ENCODE assay signal across 8 cellular contexts in genomic region chr20:50110141-50111047, GRCh38. TPM values are rescaled to one million over a fixed set of nuclear protein-coding genes. Genes with fewer than 3 reads are reported as not detected.
DNase-seq lines count a peak whose midpoint lies in the region; ATAC-seq, FAIRE-seq and TF ChIP-seq lines count a peak whose summit lies in the region.

No MANE protein-coding gene starts in this region.

- H3K27ac Mint-ChIP-seq in Calu3 (ENCODE audit: unreplicated experiment): peak overlapping the region; percentile 0
- peak overlapping the region; percentile 49 to 98 (median 93) for H3K27ac Mint-ChIP-seq in naive B cell

- peak overlapping the region; percentile 88 for H3K4me2 ChIP-seq in OCI-LY1 (ENCODE audit: low read length)

- H3K36me3 Mint-ChIP-seq in Calu3 (ENCODE audit: insufficient read depth, unreplicated experiment) (peaks cover 30% of the 10 kb centered on the region), naive B cell (no peaks in the 10 kb centered on the region)

- peak overlapping the region; percentile 47 for H3K27ac ChIP-seq in OCI-LY1 (ENCODE audit: low read depth, low read length, poor library complexity, severe bottlenecking)

- peaks cover 73% of the 10 kb centered on the region for H3K79me2 ChIP-seq in OCI-LY1 (ENCODE audit: insufficient read depth, low read length)

- H3K9me3 Mint-ChIP-seq in Calu3 (ENCODE audit: low read depth, unreplicated experiment) (no peaks in the 10 kb centered on the region), naive B cell (no peaks in the 10 kb centered on the region)

- H3K9ac ChIP-seq in OCI-LY1 (ENCODE audit: low read length): no peak overlapping the region

- no peaks in the 10 kb centered on the region for H3F3A ChIP-seq in OCI-LY1 (ENCODE audit: insufficient read depth, low read length)

- no peaks in the 10 kb centered on the region for H4K20me1 ChIP-seq in OCI-LY1 (ENCODE audit: insufficient read depth, low read length)

- FAIRE-seq in bronchial epithelial cell (lab: Jason Lieb, UNC): no peak

- TF ChIP-seq CTCF in Calu3 (IDR thresholded peaks at IDR 0.05; ENCODE audit: unreplicated experiment) (no peak), OCI-LY1 (IDR thresholded peaks at IDR 0.05; ENCODE audit: low read length) (no peak), bronchial epithelial cell (IDR thresholded peaks at IDR 0.05; ENCODE audit: insufficient read depth, low read length, severe bottlenecking) (no peak), BE2C (IDR thresholded peaks at IDR 0.05; ENCODE audit: low read depth, low read length) (no peak)

- DNase-seq in Calu3 (no peak), bronchial epithelial cell (ENCODE audit: low read depth) (peak; percentile 66), naive B cell (peak; percentile 54), HuH-7 (ENCODE audit: low spot score) (no peak), BE2C (no peak)

- H3K4me1 ChIP-seq in OCI-LY1 (ENCODE audit: insufficient read depth, low read length, severe bottlenecking): peaks cover 56% of the 10 kb centered on the region
- H3K4me1 ChIP-seq in BE2C: peaks cover 6% of the 10 kb centered on the region; the same call in 1 of the 2 replicates

- H3K4me3 Mint-ChIP-seq in Calu3 (ENCODE audit: low read depth, unreplicated experiment): peak overlapping the region; percentile 93
- peak overlapping the region; percentile 31 to 99 (median 93) for H3K4me3 Mint-ChIP-seq in naive B cell

- H3K36me3 ChIP-seq in OCI-LY1 (ENCODE audit: insufficient read depth, low read length) (peaks cover 19% of the 10 kb centered on the region; the same call in 1 of the 2 replicates), bronchial epithelial cell (ENCODE audit: control insufficient read depth, insufficient read depth, low read length) (peaks cover 4% of the 10 kb centered on the region), BE2C (peaks cover 14% of the 10 kb centered on the region)

- H3K9me3 ChIP-seq in OCI-LY1 (ENCODE audit: low read length) (no peaks in the 10 kb centered on the region), BE2C (no peaks in the 10 kb centered on the region)

- H3K9me2 ChIP-seq in OCI-LY1 (ENCODE audit: low read depth, low read length): no peaks in the 10 kb centered on the region

- no peak overlapping the region for H2AFZ ChIP-seq in OCI-LY1 (ENCODE audit: low read length)

- peak; percentile 46 for ATAC-seq in GM21786 (IDR thresholded peaks at IDR 0.05; ENCODE audit: unreplicated experiment)
- ATAC-seq in naive B cell (ENCODE audit: low read depth in 2 of 2): peak; percentile 36 to 39
- no peak for ATAC-seq in GM18519 (IDR thresholded peaks at IDR 0.05; ENCODE audit: low FRiP score, unreplicated experiment)

- no TSS peak for BruUV-seq in Calu3 (replicated peaks; lab: Mats Ljungman, UMichigan)

- H3K27me3 ChIP-seq in OCI-LY1 (ENCODE audit: insufficient read depth, low read length) (no peaks in the 10 kb centered on the region), bronchial epithelial cell (ENCODE audit: control insufficient read depth, insufficient read depth, low read length) (no peaks in the 10 kb centered on the region), BE2C (no peaks in the 10 kb centered on the region)

- intact Hi-C loops in Calu3 (cut with micrococcal nuclease; ENCODE audit: unreplicated experiment): no loop called here

- H3K4me3 ChIP-seq in OCI-LY1 (ENCODE audit: low read depth, low read length, poor library complexity, severe bottlenecking) (peak overlapping the region; percentile 96), bronchial epithelial cell (ENCODE audit: low read depth, low read length) (no peak overlapping the region), BE2C (ENCODE audit: low read depth, low read length) (no peak overlapping the region)

- no peaks in the 10 kb centered on the region for H3K27me3 Mint-ChIP-seq in Calu3 (ENCODE audit: unreplicated experiment)
- no peaks in the 10 kb centered on the region for H3K27me3 Mint-ChIP-seq in naive B cell

- CTCF ChIA-PET in Calu3 (lab: Charles Lee): no interaction called here

- peaks cover 70% of the 10 kb centered on the region for H3K4me1 Mint-ChIP-seq in Calu3 (ENCODE audit: low read depth, unreplicated experiment)
- H3K4me1 Mint-ChIP-seq in naive B cell: peaks cover 60 to 92% (median 74%) of the 10 kb centered on the region in 3 donors

RNA-seq across cellular contexts. Expression of gene UBE2V1, which starts 2.6 kb away (rescaled TPM):
- total RNA-seq in Calu3 (2022): 212 TPM in 2 replicates
- 18.4 and 30.2 TPM in 2 replicates for total RNA-seq in bronchial epithelial cell
- 100 to 1,000 TPM in 5 of 6 donors, 10 to 100 TPM in 1; 99.3 to 153 (median 113) TPM for polyA plus RNA-seq in naive B cell (ENCODE audit: low read depth in 6 of 6)
- 88.4 TPM for polyA plus RNA-seq in BE2C (2012; ENCODE audit: insufficient read depth, insufficient read length, low read depth)

RNA-seq across cellular contexts. Expression of gene PEDS1, which starts 43.1 kb away (rescaled TPM):
- total RNA-seq in Calu3 (2022) (36.0 and 37.5 TPM in 2 replicates), bronchial epithelial cell (9.7 and 16.9 TPM in 2 replicates)
- 10 to 100 TPM; 14.1 to 22.6 (median 16.9) TPM for polyA plus RNA-seq in naive B cell (ENCODE audit: low read depth in 6 of 6)
- polyA plus RNA-seq in BE2C (2012; ENCODE audit: insufficient read depth, insufficient read length, low read depth): 81.0 TPM

Comparison
In these comparisons a context has a peak if more than half of its experiments do, and no peak if none do; other contexts are left out.
1. DNase-seq: peak in bronchial epithelial cell (single experiment) and naive B cell (single experiment); none in Calu3 (single experiment), HuH-7 (single experiment) and BE2C (single experiment).